In the genomic region with DNA sequence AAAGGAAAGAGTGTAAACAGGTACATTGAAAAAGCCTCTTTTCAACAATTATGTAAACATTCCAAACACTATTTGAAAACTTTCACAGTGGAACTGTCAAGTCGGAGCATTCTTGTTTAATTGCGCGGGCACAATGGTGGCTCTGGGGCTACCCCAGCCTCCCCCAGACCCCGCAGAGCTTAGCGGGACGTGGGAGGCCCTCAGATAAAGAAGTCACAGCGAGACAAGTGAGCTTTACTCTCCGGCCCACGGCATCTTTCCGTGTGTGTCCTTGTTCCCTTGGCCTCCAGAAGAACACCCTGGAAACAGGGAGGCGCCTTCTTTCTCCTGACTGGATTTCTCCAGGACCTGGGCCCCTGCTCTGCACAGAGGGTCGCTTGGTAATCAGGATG, we compare ENCODE assay signal across 16 cellular contexts.
DNase-seq lines count a peak whose midpoint lies in the region; ATAC-seq, FAIRE-seq and TF ChIP-seq lines count a peak whose summit lies in the region.
"Had no signal": no experiment of that assay in that cellular context is flagged by ENCODE, and none has a peak within 500 bp of the region (broad histone marks: within the 10 kb centered on the region; RNA-seq: fewer than 3 reads in every experiment).

No MANE protein-coding gene starts in this region.

- H2BK15ac ChIP-seq in H1 (ENCODE audit: low read length) = no peak overlapping the region

- no peaks in the 10 kb centered on the region for H3K79me1 ChIP-seq in H1 (ENCODE audit: low read depth, low read length)

- TF ChIP-seq EP300 in H1 (IDR thresholded peaks at IDR 0.05; ENCODE audit: borderline replicate concordance in 1 of 2, low read depth in 2 of 2, low read length in 2 of 2) = no peak

- TF ChIP-seq CTCF in heart left ventricle (IDR thresholded peaks at IDR 0.05) = no peak
- no peak for TF ChIP-seq CTCF in right atrium auricular region (IDR thresholded peaks at IDR 0.05)
- TF ChIP-seq CTCF in H1 (IDR thresholded peaks at IDR 0.05; ENCODE audit: control extremely low read depth in 1 of 3, insufficient read depth in 1 of 3, low read depth in 1 of 3, low read length in 3 of 3) = no peak
- TF ChIP-seq CTCF in type B pancreatic cell (conservative IDR thresholded peaks at IDR 0.05) = no peak
- TF ChIP-seq CTCF in body of pancreas (IDR thresholded peaks at IDR 0.05) = no peak

- H3K9me3 Mint-ChIP-seq in naive B cell = peaks cover 5 to 27% (median 11%) of the 10 kb centered on the region in 7 donors
- H3K9me3 Mint-ChIP-seq in type B pancreatic cell = peaks cover 15% of the 10 kb centered on the region

- H3K4me2 ChIP-seq in H1 (ENCODE audit: insufficient read depth in 1 of 2, low read depth in 2 of 2, low read length in 2 of 2) = peak overlapping the region; percentile 78 to 86

- H3K23ac ChIP-seq in H1 (ENCODE audit: insufficient read length) = no peak overlapping the region

- WGBS in heart left ventricle, 4 donors = 33 to 50% (median 39%) methylated on average over 12 of the region's 12 CpGs
- 20% methylated on average over 12 of the region's 12 CpGs; no CpG with 5 or more reads in 1 of the 2 experiments for WGBS in H1 (ENCODE audit: extremely low coverage in 1 of 2, insufficient coverage in 1 of 2, insufficient read length in 1 of 2, insufficient replicate concordance in 2 of 2, low coverage in 1 of 2, low lambda C conversion rate in 2 of 2, missing lambda C conversion rate in 1 of 2), 2 experiments
- 49 to 52% methylated on average over 12 of the region's 12 CpGs for WGBS in body of pancreas, 2 donors

- H3K4me3 Mint-ChIP-seq in naive B cell = peak overlapping the region; percentile 76 to 98 (median 94)
- H3K4me3 Mint-ChIP-seq in type B pancreatic cell = peak overlapping the region; percentile 82
- H3K4me3 Mint-ChIP-seq: activated T-cell treated with anti-CD3 and anti-CD28 coated beads, Interleukin-2, amount 50 U/mL, for 72 hours; CD8-positive, alpha-beta memory T cell had no signal

- peaks cover 0 to 5% (median 0%) of the 10 kb centered on the region in 3 donors for H3K27me3 Mint-ChIP-seq in naive B cell
- peaks cover 79% of the 10 kb centered on the region for H3K27me3 Mint-ChIP-seq in type B pancreatic cell

- no peak overlapping the region for H3K18ac ChIP-seq in H1 (ENCODE audit: extremely low read depth, low read length)

- H3K9ac ChIP-seq in H1 (replicated peaks in 1 of 4; ENCODE audit: extremely low read depth in 1 of 4, low read depth in 3 of 4, low read length in 3 of 4) = no peak overlapping the region; a peak in 2 of 7 replicates
- H3K9ac ChIP-seq: GM23248 had no signal

- H3K4me3 ChIP-seq in heart left ventricle = peak overlapping the region in 8 of 12 donors; percentile 14 to 47 (median 36)
- peak overlapping the region in 1 of 2 donors; percentile 36 for H3K4me3 ChIP-seq in right atrium auricular region
- H3K4me3 ChIP-seq in H1 (ENCODE audit: extremely low read depth in 1 of 4, insufficient read depth in 2 of 4, low read depth in 3 of 4, low read length in 4 of 4) = peak overlapping the region; percentile 26 to 61 (median 37)
- no peak overlapping the region for H3K4me3 ChIP-seq in body of pancreas
- H3K4me3 ChIP-seq: GM23248 had no signal

- no peak overlapping the region for H2AFZ ChIP-seq in H1 (ENCODE audit: low read length)
- H2AFZ ChIP-seq: GM23248 had no signal

- CTCF ChIA-PET in H1 (lab: Charles Lee; ENCODE audit: partially characterized antibody) = interaction anchor here (0.7 to 2.3 kb wide), 2 partner anchors 8 to 13 kb away, joined by 4 to 6 read pairs; no protein-coding TSS in a partner anchor

- H4K20me1 ChIP-seq in H1 (replicated peaks in 1 of 2; ENCODE audit: control insufficient read depth in 1 of 2, insufficient read depth in 2 of 2, low read length in 2 of 2) = no peaks in the 10 kb centered on the region

- H3K27ac Mint-ChIP-seq in naive B cell (peak overlapping the region; percentile 94 to 99 (median 97)), type B pancreatic cell (peak overlapping the region; percentile 35)
- H3K27ac Mint-ChIP-seq: activated T-cell treated with anti-CD3 and anti-CD28 coated beads, Interleukin-2, amount 50 U/mL, for 72 hours; CD8-positive, alpha-beta memory T cell had no signal

- H4K8ac ChIP-seq in H1 (ENCODE audit: extremely low read depth, insufficient read depth, low read length) = peak overlapping the region; percentile 93; the same call in 1 of the 2 replicates

- peaks cover 0 to 4% (median 0%) of the 10 kb centered on the region in 12 donors for H3K9me3 ChIP-seq in heart left ventricle
- H3K9me3 ChIP-seq in right atrium auricular region = no peaks in the 10 kb centered on the region
- peaks cover 2 to 3% of the 10 kb centered on the region in 2 experiments; a peak in 3 of 4 replicates for H3K9me3 ChIP-seq in H1 (ENCODE audit: insufficient read depth in 2 of 2, low read depth in 1 of 2, low read length in 1 of 2)
- no peaks in the 10 kb centered on the region for H3K9me3 ChIP-seq in body of pancreas

- H3K4me1 Mint-ChIP-seq in naive B cell = peaks cover 41 to 64% (median 62%) of the 10 kb centered on the region in 3 donors
- H3K4me1 Mint-ChIP-seq in type B pancreatic cell (ENCODE audit: unreplicated experiment) = peaks cover 18% of the 10 kb centered on the region

- no peak overlapping the region for H2BK20ac ChIP-seq in H1 (ENCODE audit: low read length)

- no peak for FAIRE-seq in H1 (lab: Jason Lieb, UNC)

- no peak overlapping the region for H3K56ac ChIP-seq in H1 (replicated peaks; ENCODE audit: insufficient read length, low read depth, low read length)

- no peak overlapping the region for H3K27ac ChIP-seq in heart left ventricle
- no peak overlapping the region for H3K27ac ChIP-seq in right atrium auricular region
- no peak overlapping the region for H3K27ac ChIP-seq in H1 (ENCODE audit: low read depth, low read length)
- no peak overlapping the region for H3K27ac ChIP-seq in body of pancreas
- H3K27ac ChIP-seq: GM23248 had no signal

- TF ChIP-seq POLR2A in heart left ventricle (IDR thresholded peaks at IDR 0.05) = no peak
- no peak for TF ChIP-seq POLR2A in H1 (IDR thresholded peaks at IDR 0.05; ENCODE audit: control extremely low read depth in 1 of 2, low read depth in 2 of 2, low read length in 2 of 2)
- no peak for TF ChIP-seq POLR2A in body of pancreas (IDR thresholded peaks at IDR 0.05)

- peak overlapping the region; percentile 12; the same call in 1 of the 2 replicates for H2BK12ac ChIP-seq in H1 (ENCODE audit: low read depth, low read length)

- no peak overlapping the region for H2AK5ac ChIP-seq in H1 (ENCODE audit: low read depth, low read length)

- H3K4me1 ChIP-seq in heart left ventricle (peaks cover 0 to 7% (median 0%) of the 10 kb centered on the region in 12 donors), right atrium auricular region (no peaks in the 10 kb centered on the region), H1 (replicated peaks in 1 of 4; ENCODE audit: control insufficient read depth in 3 of 4, insufficient read depth in 4 of 4, low read length in 3 of 4) (peaks cover 6 to 16% (median 12%) of the 10 kb centered on the region in 4 experiments; a peak in 6 of 7 replicates), body of pancreas (peaks cover 17% of the 10 kb centered on the region)

- H3K36me3 ChIP-seq in heart left ventricle = no peaks in the 10 kb centered on the region
- H3K36me3 ChIP-seq in right atrium auricular region = no peaks in the 10 kb centered on the region
- H3K36me3 ChIP-seq in H1 (ENCODE audit: control insufficient read depth in 2 of 4, insufficient read depth in 4 of 4, low read length in 3 of 4) = no peaks in the 10 kb centered on the region
- no peaks in the 10 kb centered on the region for H3K36me3 ChIP-seq in body of pancreas (replicated peaks in 1 of 2; ENCODE audit: insufficient read depth in 1 of 2, low read depth in 2 of 2)

- DNase-seq in heart left ventricle (no peak), right atrium auricular region (ENCODE audit: low spot score) (no peak), H1 (ENCODE audit: low read depth in 1 of 2, low spot score in 2 of 2) (no peak), naive B cell (no peak), type B pancreatic cell (ENCODE audit: extremely low spot score, unreplicated experiment) (no peak), sciatic nerve (ENCODE audit: low spot score) (no peak), NCI-H524 (lab: John Stamatoyannopoulos, UW) (no peak), body of pancreas (no peak)
- DNase-seq: activated CD4-positive, alpha-beta T cell treated with anti-CD3 and anti-CD28 coated beads for 4 hours; activated T-cell treated with anti-CD3 and anti-CD28 coated beads, Interleukin-2, amount 50 U/mL, for 72 hours; CD8-positive, alpha-beta memory T cell; dermis blood vessel endothelial cell; GDM1; GM23248; NCI-H187 treated with DMSO at 0.1 percent for 48 hours; T-helper 2 cell had no signal

- no peak overlapping the region for H3K4ac ChIP-seq in H1 (replicated peaks; ENCODE audit: insufficient read length, low read depth, low read length)

- POLR2A ChIA-PET in H1 (lab: Charles Lee; ENCODE audit: partially characterized antibody) = interaction anchor here (0.7 to 4.4 kb wide), 11 partner anchors 9 to 437 kb away, joined by 3 to 29 read pairs (median 4); no protein-coding TSS in a partner anchor

- H2BK120ac ChIP-seq in H1 (replicated peaks; ENCODE audit: low read depth, low read length) = no peak overlapping the region

- H3K36me3 Mint-ChIP-seq in naive B cell = peaks cover 8 to 24% of the 10 kb centered on the region in 2 donors
- H3K36me3 Mint-ChIP-seq in type B pancreatic cell = no peaks in the 10 kb centered on the region
- H3K36me3 Mint-ChIP-seq: CD8-positive, alpha-beta memory T cell had no signal

- H3K79me2 ChIP-seq in H1 (ENCODE audit: control insufficient read depth in 1 of 2, insufficient read depth in 2 of 2, low read length in 2 of 2) = no peaks in the 10 kb centered on the region

- H3K27me3 ChIP-seq in heart left ventricle = peaks cover 0 to 82% (median 30%) of the 10 kb centered on the region in 9 donors
- H3K27me3 ChIP-seq in right atrium auricular region = no peaks in the 10 kb centered on the region
- peaks cover 0 to 7% (median 0%) of the 10 kb centered on the region in 4 experiments; a peak in 3 of 7 replicates for H3K27me3 ChIP-seq in H1 (replicated peaks in 1 of 4; ENCODE audit: control insufficient read depth in 3 of 4, extremely low read depth in 1 of 4, insufficient read depth in 3 of 4, low read length in 3 of 4)
- peaks cover 0 to 10% of the 10 kb centered on the region in 2 donors for H3K27me3 ChIP-seq in body of pancreas

- peaks cover 5% of the 10 kb centered on the region; the same call in 1 of the 2 replicates for H3K23me2 ChIP-seq in H1 (ENCODE audit: low read depth, low read length)

- H3K14ac ChIP-seq in H1 (ENCODE audit: insufficient read length) = no peak overlapping the region

- no peak for TF ChIP-seq RAD21 in H1 (IDR thresholded peaks at IDR 0.05 in 1 of 2, conservative IDR thresholded peaks at IDR 0.05 in 1 of 2; ENCODE audit: low read depth in 2 of 2, low read length in 2 of 2)

- no peak overlapping the region for H4K91ac ChIP-seq in H1 (replicated peaks; ENCODE audit: insufficient read length, low read length)

- ATAC-seq in heart left ventricle (no peak), naive B cell (ENCODE audit: low read depth in 2 of 2) (no peak), sciatic nerve (no peak), body of pancreas (no peak)
- ATAC-seq: activated T-cell treated with anti-CD3 and anti-CD28 coated beads, Interleukin-2, amount 50 U/mL, for 72 hours had no signal

- intact Hi-C loops in heart left ventricle (cut with DNase I) = no loop called here
- intact Hi-C loops in sciatic nerve (cut with DNase I) = no loop called here
- intact Hi-C loops in body of pancreas (cut with DNase I) = no loop called here

- H2BK5ac ChIP-seq in H1 (ENCODE audit: low read depth, low read length) = no peak overlapping the region

- no peak overlapping the region for H4K5ac ChIP-seq in H1 (ENCODE audit: insufficient read length, low read depth, low read length)

Comparison
In these comparisons a context has a peak if more than half of its experiments do, and no peak if none do; other contexts are left out.
1. H3K4me3 ChIP-seq: peak in heart left ventricle (8 of 12) and H1 (4 of 4); none in body of pancreas (0 of 2).